17 cellular contexts compared by ENCODE assay signal in genomic region chr17:83156408-83156807, GRCh38.
"Had no signal": no experiment of that assay in that cellular context is flagged by ENCODE, and none has a peak within 500 bp of the region (broad histone marks: within the 10 kb centered on the region; RNA-seq: fewer than 3 reads in every experiment).

No MANE protein-coding gene starts in this region.

- H3K36me3 Mint-ChIP-seq: activated CD4-positive, alpha-beta memory T cell treated with anti-CD3 and anti-CD28 coated beads for 36 hours; brain; memory B cell had no signal

- H3K9me3 Mint-ChIP-seq: activated CD4-positive, alpha-beta memory T cell treated with anti-CD3 and anti-CD28 coated beads for 36 hours; activated T-helper 1 cell treated with anti-CD3 and anti-CD28 coated beads, Interleukin-12 subunit alpha, Interleukin-12 subunit beta, Interleukin-2, Interleukin-4 antibody, amounts not matched to agents 30 ng/mL and 10 ng/mL and 1 ng/mL, durations not matched to agents 14 hours and 24 hours and 36 hours; memory B cell had no signal

- H3K27ac Mint-ChIP-seq: activated CD4-positive, alpha-beta memory T cell treated with anti-CD3 and anti-CD28 coated beads for 36 hours; activated T-helper 1 cell treated with anti-CD3 and anti-CD28 coated beads, Interleukin-12 subunit alpha, Interleukin-12 subunit beta, Interleukin-2, Interleukin-4 antibody, amounts not matched to agents 30 ng/mL and 10 ng/mL and 1 ng/mL, durations not matched to agents 14 hours and 24 hours and 36 hours; memory B cell had no signal

- DNase-seq: activated CD4-positive, CD25-positive, alpha-beta regulatory T cell treated with anti-CD3 and anti-CD28 coated beads, Interleukin-2, amount 50 U/mL, for 72 hours; activated naive CD4-positive, alpha-beta T cell treated with anti-CD3 and anti-CD28 coated beads, Interleukin-2, amount 50 U/mL, for 16 hours; amygdala; cerebellar nuclear complex; foreskin fibroblast; occipital lobe; stimulated activated CD4-positive, alpha-beta T cell treated with anti-CD3 and anti-CD28 coated beads, Interleukin-15, amount 100 ng/mL, for 24 hours; stimulated activated CD4-positive, alpha-beta T cell treated with anti-CD3 and anti-CD28 coated beads, Interleukin-4, amount 100 ng/mL, for 24 hours; stomach; SW 1271; thyroid gland had no signal

- H3K4me3 Mint-ChIP-seq: activated CD4-positive, alpha-beta memory T cell treated with anti-CD3 and anti-CD28 coated beads for 36 hours; activated T-helper 1 cell treated with anti-CD3 and anti-CD28 coated beads, Interleukin-12 subunit alpha, Interleukin-12 subunit beta, Interleukin-2, Interleukin-4 antibody, amounts not matched to agents 30 ng/mL and 10 ng/mL and 1 ng/mL, durations not matched to agents 14 hours and 24 hours and 36 hours; brain; memory B cell; nephron had no signal

- H3K27me3 Mint-ChIP-seq: brain had no signal

- ATAC-seq: esophagus mucosa had no signal
